15 cellular contexts compared by ENCODE assay signal in genomic region chrX:124426273-124426672, GRCh38.
DNase-seq lines count a peak whose midpoint lies in the region; ATAC-seq, FAIRE-seq and TF ChIP-seq lines count a peak whose summit lies in the region.
"Had no signal": no experiment of that assay in that cellular context is flagged by ENCODE, and none has a peak within 500 bp of the region (broad histone marks: within the 10 kb centered on the region; RNA-seq: fewer than 3 reads in every experiment).

No MANE protein-coding gene starts in this region.

- peak overlapping the region in 8 of 11 experiments; percentile 43 to 65 (median 57); a peak in 14 of 22 replicates for H3K4me2 ChIP-seq in BLaER1 treated with 17β-estradiol and CSF1 and Interleukin-3, amounts not matched to agents 10 nM and 100 nM
- no peak overlapping the region for H3K4me2 ChIP-seq in PC-3 (ENCODE audit: low read length)
- H3K4me2 ChIP-seq in endothelial cell of umbilical vein (ENCODE audit: insufficient read depth, low read length) = no peak overlapping the region
- no peak overlapping the region for H3K4me2 ChIP-seq in mammary epithelial cell (ENCODE audit: insufficient read depth, low read depth, low read length)

- peak overlapping the region in 4 of 11 experiments; percentile 33 to 53 (median 37); a peak in 5 of 22 replicates for H3K27ac ChIP-seq in BLaER1 treated with 17β-estradiol and CSF1 and Interleukin-3, amounts not matched to agents 10 nM and 100 nM
- no peak overlapping the region for H3K27ac ChIP-seq in PC-3 (ENCODE audit: low read length)
- H3K27ac ChIP-seq in endothelial cell of umbilical vein (ENCODE audit: insufficient read depth, low read depth, low read length) = peak overlapping the region; percentile 72
- peak overlapping the region; percentile 41 to 82 for H3K27ac ChIP-seq in small intestine (ENCODE audit: low read depth in 1 of 2, low read length in 1 of 2)
- H3K27ac ChIP-seq in mammary epithelial cell (ENCODE audit: insufficient read depth, low read depth, low read length) = no peak overlapping the region

- H3K27me3 ChIP-seq in BLaER1 treated with 17β-estradiol and CSF1 and Interleukin-3, amounts not matched to agents 10 nM and 100 nM = peaks cover 82 to 100% (median 99%) of the 10 kb centered on the region in 11 experiments
- no peaks in the 10 kb centered on the region for H3K27me3 ChIP-seq in PC-3 (ENCODE audit: low read length)
- no peaks in the 10 kb centered on the region for H3K27me3 ChIP-seq in endothelial cell of umbilical vein (ENCODE audit: control insufficient read depth in 2 of 2, insufficient read depth in 2 of 2, low read length in 2 of 2)
- no peaks in the 10 kb centered on the region for H3K27me3 ChIP-seq in small intestine (ENCODE audit: control insufficient read depth in 2 of 2, insufficient read depth in 2 of 2, low read length in 2 of 2)
- H3K27me3 ChIP-seq in mammary epithelial cell (ENCODE audit: insufficient read depth, low read length) = no peaks in the 10 kb centered on the region

- DNase-seq in PC-3 (no peak), endothelial cell of umbilical vein (ENCODE audit: low read depth, low spot score) (peak; percentile 1), small intestine (peak; percentile 81), SHP77 treated with DMSO at 0.1 percent for 48 hours (lab: John Stamatoyannopoulos, UW) (no peak), NCI-H526 treated with DMSO at 0.1 percent for 48 hours (lab: John Stamatoyannopoulos, UW) (no peak), mammary epithelial cell (no peak)
- DNase-seq: 8988T; AML-193; C1 segment of cervical spinal cord; CD4-positive, alpha-beta T cell; DMS79; GOT3; H9 had no signal

- 20 to 66% (median 36%) methylated on average over 1 of the region's 1 CpG for WGBS in small intestine, 3 donors
- WGBS in mammary epithelial cell (ENCODE audit: low coverage, missing lambda C conversion rate) = 70% methylated on average over 1 of the region's 1 CpG

- dilution Hi-C loops in endothelial cell of umbilical vein (cut with MboI; ENCODE audit: extremely low pct_ligation_motif_present, low sequenced_read_pairs) (no loop called here), mammary epithelial cell (cut with HindIII; ENCODE audit: low sequenced_read_pairs) (no loop called here)

- H2AFZ ChIP-seq in PC-3 (ENCODE audit: low read length) (0 out of 2 replicates have a peak overlapping the region, but pooled peaks have one; percentile 59), endothelial cell of umbilical vein (ENCODE audit: low read depth, low read length) (peak overlapping the region; percentile 14), mammary epithelial cell (ENCODE audit: low read depth, low read length) (no peak overlapping the region)

- H3K9me1 ChIP-seq in endothelial cell of umbilical vein (replicated peaks; ENCODE audit: control insufficient read depth, extremely low read depth, insufficient read depth, low read length) = no peaks in the 10 kb centered on the region

- no peaks in the 10 kb centered on the region for H3F3A ChIP-seq in PC-3 (ENCODE audit: low read length, unreplicated experiment)

- H3K9ac ChIP-seq in BLaER1 treated with 17β-estradiol and CSF1 and Interleukin-3, amounts not matched to agents 10 nM and 100 nM = no peak overlapping the region
- H3K9ac ChIP-seq in PC-3 (ENCODE audit: low read length) (no peak overlapping the region), endothelial cell of umbilical vein (replicated peaks; ENCODE audit: extremely low read depth, insufficient read depth, low read length) (no peak overlapping the region), mammary epithelial cell (ENCODE audit: insufficient read depth, low read length) (no peak overlapping the region)

- peaks cover 0 to 15% (median 11%) of the 10 kb centered on the region in 10 experiments; a peak in 15 of 20 replicates for H3K4me1 ChIP-seq in BLaER1 treated with 17β-estradiol and CSF1 and Interleukin-3, amounts not matched to agents 10 nM and 100 nM
- peaks cover 7% of the 10 kb centered on the region; the same call in 1 of the 2 replicates for H3K4me1 ChIP-seq in PC-3 (ENCODE audit: insufficient read depth, low read length)
- H3K4me1 ChIP-seq in endothelial cell of umbilical vein (ENCODE audit: control insufficient read depth, extremely low read depth, insufficient read depth, low read length) = peaks cover 16% of the 10 kb centered on the region
- peaks cover 0 to 2% of the 10 kb centered on the region in 2 donors for H3K4me1 ChIP-seq in small intestine (ENCODE audit: control insufficient read depth in 2 of 2, insufficient read depth in 1 of 2, low read depth in 1 of 2, low read length in 1 of 2)
- H3K4me1 ChIP-seq in mammary epithelial cell (ENCODE audit: insufficient read depth, low read length) = no peaks in the 10 kb centered on the region

- no peak for TF ChIP-seq POLR2A in endothelial cell of umbilical vein (IDR thresholded peaks at IDR 0.05; ENCODE audit: low read depth, low read length)

- ATAC-seq in PC-3 = no peak

- no peaks in the 10 kb centered on the region for H3K9me2 ChIP-seq in PC-3 (replicated peaks; ENCODE audit: low read length)

- H3K9me3 ChIP-seq in BLaER1 treated with 17β-estradiol and CSF1 and Interleukin-3, amounts not matched to agents 10 nM and 100 nM (replicated peaks in 1 of 11) = peaks cover 0 to 39% (median 15%) of the 10 kb centered on the region in 11 experiments; a peak in 14 of 22 replicates
- no peaks in the 10 kb centered on the region for H3K9me3 ChIP-seq in PC-3 (ENCODE audit: low read length)
- no peaks in the 10 kb centered on the region for H3K9me3 ChIP-seq in endothelial cell of umbilical vein (replicated peaks; ENCODE audit: control insufficient read depth, insufficient read depth, low read length)
- no peaks in the 10 kb centered on the region for H3K9me3 ChIP-seq in small intestine (ENCODE audit: control insufficient read depth, low read depth)
- H3K9me3 ChIP-seq in mammary epithelial cell (replicated peaks; ENCODE audit: insufficient read depth, low read length) = no peaks in the 10 kb centered on the region

- CTCF ChIA-PET in PC-3 (lab: Charles Lee) (no interaction called here), endothelial cell of umbilical vein (lab: Charles Lee) (interaction anchor here (1.8 kb wide), 1 partner anchor 20 kb away, joined by 7 read pairs; no protein-coding TSS in a partner anchor), mammary epithelial cell (lab: Charles Lee; ENCODE audit: low non-redundant PET) (no interaction called here)

- in situ Hi-C loops in mammary epithelial cell (cut with MboI; ENCODE audit: low sequenced_read_pairs in 2 of 2) = no loop called here

- no peak overlapping the region for H3K4me3 ChIP-seq in BLaER1 treated with 17β-estradiol and CSF1 and Interleukin-3, amounts not matched to agents 10 nM and 100 nM
- H3K4me3 ChIP-seq in PC-3 (ENCODE audit: low read length) (no peak overlapping the region), endothelial cell of umbilical vein (replicated peaks in 1 of 3; ENCODE audit: insufficient read depth in 1 of 3, low read depth in 1 of 3, low read length in 3 of 3) (no peak overlapping the region), small intestine (ENCODE audit: low read depth in 1 of 2, low read length in 2 of 2) (no peak overlapping the region), mammary epithelial cell (replicated peaks in 1 of 3; ENCODE audit: insufficient read depth in 1 of 3, low read depth in 2 of 3, low read length in 3 of 3) (no peak overlapping the region)

- POLR2A ChIA-PET in PC-3 (lab: Charles Lee; ENCODE audit: unreplicated experiment) (no interaction called here), endothelial cell of umbilical vein (lab: Charles Lee) (no interaction called here)

- H3K36me3 ChIP-seq in BLaER1 treated with 17β-estradiol and CSF1 and Interleukin-3, amounts not matched to agents 10 nM and 100 nM = no peaks in the 10 kb centered on the region
- no peaks in the 10 kb centered on the region for H3K36me3 ChIP-seq in PC-3 (ENCODE audit: low read depth, low read length)
- no peaks in the 10 kb centered on the region for H3K36me3 ChIP-seq in endothelial cell of umbilical vein (ENCODE audit: control insufficient read depth in 2 of 2, extremely low read depth in 1 of 2, insufficient read depth in 2 of 2, low read length in 2 of 2)
- no peaks in the 10 kb centered on the region for H3K36me3 ChIP-seq in small intestine (ENCODE audit: control insufficient read depth in 2 of 2, insufficient read depth in 2 of 2, low read length in 2 of 2)
- no peaks in the 10 kb centered on the region for H3K36me3 ChIP-seq in mammary epithelial cell (ENCODE audit: insufficient read depth, low read length)

- FAIRE-seq in endothelial cell of umbilical vein (lab: Jason Lieb, UNC) = peak; percentile 69
- no peak for FAIRE-seq in small intestine (lab: Jason Lieb, UNC)
- FAIRE-seq: GM12891 had no signal

- H4K20me1 ChIP-seq in BLaER1 treated with 17β-estradiol and CSF1 and Interleukin-3, amounts not matched to agents 10 nM and 100 nM = no peaks in the 10 kb centered on the region; a peak in 1 of 22 replicates
- H4K20me1 ChIP-seq in PC-3 (ENCODE audit: low read length) (no peaks in the 10 kb centered on the region), endothelial cell of umbilical vein (replicated peaks; ENCODE audit: control insufficient read depth, extremely low read depth, insufficient read depth, low read length) (no peaks in the 10 kb centered on the region), mammary epithelial cell (ENCODE audit: insufficient read depth, low read length) (no peaks in the 10 kb centered on the region)

- no peak for TF ChIP-seq CTCF in PC-3 (conservative IDR thresholded peaks at IDR 0.05; ENCODE audit: low read depth, low read length)
- no peak for TF ChIP-seq CTCF in endothelial cell of umbilical vein (IDR thresholded peaks at IDR 0.05; ENCODE audit: extremely low read depth in 1 of 2, insufficient read depth in 1 of 2, low read depth in 1 of 2, low read length in 2 of 2)
- TF ChIP-seq CTCF in mammary epithelial cell (conservative IDR thresholded peaks at IDR 0.05 in 1 of 2, IDR thresholded peaks at IDR 0.05 in 1 of 2; ENCODE audit: extremely low read depth in 1 of 2, insufficient read depth in 1 of 2, low read depth in 1 of 2, low read length in 2 of 2) = no peak

- H3K79me2 ChIP-seq in PC-3 (ENCODE audit: low read length) (no peaks in the 10 kb centered on the region), endothelial cell of umbilical vein (ENCODE audit: control insufficient read depth, insufficient read depth, low read length) (no peaks in the 10 kb centered on the region), mammary epithelial cell (ENCODE audit: insufficient read depth, low read length) (no peaks in the 10 kb centered on the region)

- intact Hi-C loops in PC-3 (cut with micrococcal nuclease) (no loop called here), endothelial cell of umbilical vein (cut with micrococcal nuclease) (no loop called here), mammary epithelial cell (cut with micrococcal nuclease) (no loop called here)

- no TSS peak for BruUV-seq in PC-3 (replicated peaks; lab: Mats Ljungman, UMichigan)
- TSS peak; percentile 66 for BruUV-seq in endothelial cell of umbilical vein (replicated peaks; lab: Mats Ljungman, UMichigan)
- BruUV-seq in mammary epithelial cell (replicated peaks; lab: Mats Ljungman, UMichigan) = no TSS peak

TF ChIP-seq in endothelial cell of umbilical vein, 7 proteins besides CTCF, POLR2A, EP300 and RAD21 (continues in another document):
- TF ChIP-seq GATA2 (IDR thresholded peaks at IDR 0.05; ENCODE audit: insufficient read depth, insufficient read length, low read depth, low read length) = no peak
- no peak for TF ChIP-seq FOS (IDR thresholded peaks at IDR 0.05; ENCODE audit: borderline replicate concordance, insufficient read depth, low read length)

Comparison
In these comparisons a context has a peak if more than half of its experiments do, and no peak if none do; other contexts are left out.
1. H3K27ac ChIP-seq: peak in endothelial cell of umbilical vein (single experiment) and small intestine (2 of 2); none in PC-3 (single experiment) and mammary epithelial cell (single experiment).
2. H3K4me2 ChIP-seq: peak in BLaER1 treated with 17β-estradiol and CSF1 and Interleukin-3, amounts not matched to agents 10 nM and 100 nM (8 of 11); none in PC-3 (single experiment), endothelial cell of umbilical vein (single experiment) and mammary epithelial cell (single experiment).
3. DNase-seq: peak in endothelial cell of umbilical vein (single experiment) and small intestine (single experiment); none in PC-3 (single experiment), SHP77 treated with DMSO at 0.1 percent for 48 hours (single experiment), NCI-H526 treated with DMSO at 0.1 percent for 48 hours (single experiment) and mammary epithelial cell (single experiment).